In the genomic region with DNA sequence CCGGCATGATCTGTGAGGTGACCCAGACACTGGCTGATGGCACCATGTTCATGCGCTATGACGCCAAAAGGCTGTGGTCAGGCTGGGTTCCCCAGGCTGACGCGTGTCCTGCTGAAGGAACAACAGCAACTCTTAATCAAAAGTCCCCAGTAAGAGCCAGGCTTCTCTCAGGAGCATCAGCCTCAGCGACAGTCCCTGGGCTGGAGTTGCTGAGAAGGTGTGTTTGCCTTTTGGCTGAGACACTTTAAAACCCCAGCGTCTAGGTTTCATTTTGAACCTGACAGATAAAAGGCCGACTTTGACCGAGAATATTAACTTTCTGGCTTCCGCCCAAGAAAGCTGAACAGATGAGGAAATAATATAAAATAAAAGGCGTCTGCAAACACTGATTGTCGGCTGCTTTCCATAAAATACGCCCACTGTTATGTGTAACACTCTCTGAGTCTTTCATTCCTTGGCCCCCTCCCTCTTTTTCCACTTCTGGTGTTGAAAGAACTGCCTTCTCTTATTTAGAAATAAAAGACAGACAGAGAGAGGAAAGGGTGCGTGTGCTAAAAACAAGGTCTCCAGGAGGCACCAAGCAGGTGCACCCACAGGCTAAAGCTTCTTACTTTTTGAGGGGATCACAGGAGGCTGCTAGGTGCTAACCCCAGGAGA, we compare ENCODE assay signal across 9 cellular contexts.
A peak's percentile ranks its signal among the peaks of the same experiment; 100 is the strongest.
DNase-seq lines count a peak whose midpoint lies in the region; ATAC-seq and TF ChIP-seq lines count a peak whose summit lies in the region.
"Had no signal": no experiment of that assay in that cellular context is flagged by ENCODE, and none has a peak within 500 bp of the region (broad histone marks: within the 10 kb centered on the region; RNA-seq: fewer than 3 reads in every experiment).

No MANE protein-coding gene starts in this region.

- no peaks in the 10 kb centered on the region for H3K9me3 Mint-ChIP-seq in effector memory CD8-positive, alpha-beta T cell
- H3K9me3 Mint-ChIP-seq in stimulated activated naive B cell treated with anti-CD40 and anti-IgM and Interleukin-4, amounts not matched to agents 10 μg/mL and 1 μg/mL and 100 μg/mL, for 72 hours, result no peaks in the 10 kb centered on the region

- H3K27ac Mint-ChIP-seq in effector memory CD8-positive, alpha-beta T cell, result peak overlapping the region; percentile 58 to 77
- H3K27ac Mint-ChIP-seq in stimulated activated naive B cell treated with anti-CD40 and anti-IgM and Interleukin-4, amounts not matched to agents 10 μg/mL and 1 μg/mL and 100 μg/mL, for 72 hours, result no peak overlapping the region

- H3K36me3 Mint-ChIP-seq in effector memory CD8-positive, alpha-beta T cell (ENCODE audit: insufficient read depth), result no peaks in the 10 kb centered on the region
- no peaks in the 10 kb centered on the region for H3K36me3 Mint-ChIP-seq in stimulated activated naive B cell treated with anti-CD40 and anti-IgM and Interleukin-4, amounts not matched to agents 10 μg/mL and 1 μg/mL and 100 μg/mL, for 72 hours

- H3K9me3 ChIP-seq in MG63, result no peaks in the 10 kb centered on the region

- no peaks in the 10 kb centered on the region for H3K27me3 Mint-ChIP-seq in effector memory CD8-positive, alpha-beta T cell
- H3K27me3 Mint-ChIP-seq in stimulated activated naive B cell treated with anti-CD40 and anti-IgM and Interleukin-4, amounts not matched to agents 10 μg/mL and 1 μg/mL and 100 μg/mL, for 72 hours, result no peaks in the 10 kb centered on the region

- no peaks in the 10 kb centered on the region for H3K4me1 Mint-ChIP-seq in effector memory CD8-positive, alpha-beta T cell (ENCODE audit: low read depth in 2 of 2)
- peaks cover 0 to 12% of the 10 kb centered on the region in 2 donors for H3K4me1 Mint-ChIP-seq in stimulated activated naive B cell treated with anti-CD40 and anti-IgM and Interleukin-4, amounts not matched to agents 10 μg/mL and 1 μg/mL and 100 μg/mL, for 72 hours

- H3K4me3 Mint-ChIP-seq in effector memory CD8-positive, alpha-beta T cell, result peak overlapping the region; percentile 41 to 44
- peak overlapping the region in 1 of 2 donors; percentile 46 for H3K4me3 Mint-ChIP-seq in stimulated activated naive B cell treated with anti-CD40 and anti-IgM and Interleukin-4, amounts not matched to agents 10 μg/mL and 1 μg/mL and 100 μg/mL, for 72 hours

- TF ChIP-seq CTCF in VCaP (conservative IDR thresholded peaks at IDR 0.05), result no peak

- no peaks in the 10 kb centered on the region for H3K27me3 ChIP-seq in MG63

- DNase-seq in NCI-H1436 (lab: John Stamatoyannopoulos, UW) (peak; percentile 19), NCI-H1436 treated with DMSO at 0.1 percent for 48 hours (lab: John Stamatoyannopoulos, UW) (no peak), MG63 (no peak), GOT3 (lab: John Stamatoyannopoulos, UW) (no peak)
- peak; percentile 19 to 28 (median 24) for DNase-seq in effector memory CD8-positive, alpha-beta T cell
- DNase-seq in stimulated activated naive B cell treated with anti-CD40 and anti-IgM and Interleukin-4, amounts not matched to agents 10 μg/mL and 1 μg/mL and 100 μg/mL, for 72 hours, result no peak
- DNase-seq: IMR-90 had no signal

- H3K27ac ChIP-seq in VCaP, result peak overlapping the region; percentile 14; the same call in 1 of the 2 replicates

- no peaks in the 10 kb centered on the region for H3K36me3 ChIP-seq in MG63

- ATAC-seq in effector memory CD8-positive, alpha-beta T cell (replicated peaks), result peak; percentile 90
- peak; percentile 68 to 78 for ATAC-seq in stimulated activated naive B cell treated with anti-CD40 and anti-IgM and Interleukin-4, amounts not matched to agents 10 μg/mL and 1 μg/mL and 100 μg/mL, for 72 hours (replicated peaks)
- ATAC-seq in GM18517 (IDR thresholded peaks at IDR 0.05; ENCODE audit: unreplicated experiment), result no peak

- no peak overlapping the region for H3K4me3 ChIP-seq in MG63

Comparison
In these comparisons a context has a peak if more than half of its experiments do, and no peak if none do; other contexts are left out.
1. DNase-seq: peak in NCI-H1436 (single experiment) and effector memory CD8-positive, alpha-beta T cell (3 of 3); none in NCI-H1436 treated with DMSO at 0.1 percent for 48 hours (single experiment), stimulated activated naive B cell treated with anti-CD40 and anti-IgM and Interleukin-4, amounts not matched to agents 10 μg/mL and 1 μg/mL and 100 μg/mL, for 72 hours (single experiment), MG63 (single experiment) and GOT3 (single experiment).